In the genomic region with DNA sequence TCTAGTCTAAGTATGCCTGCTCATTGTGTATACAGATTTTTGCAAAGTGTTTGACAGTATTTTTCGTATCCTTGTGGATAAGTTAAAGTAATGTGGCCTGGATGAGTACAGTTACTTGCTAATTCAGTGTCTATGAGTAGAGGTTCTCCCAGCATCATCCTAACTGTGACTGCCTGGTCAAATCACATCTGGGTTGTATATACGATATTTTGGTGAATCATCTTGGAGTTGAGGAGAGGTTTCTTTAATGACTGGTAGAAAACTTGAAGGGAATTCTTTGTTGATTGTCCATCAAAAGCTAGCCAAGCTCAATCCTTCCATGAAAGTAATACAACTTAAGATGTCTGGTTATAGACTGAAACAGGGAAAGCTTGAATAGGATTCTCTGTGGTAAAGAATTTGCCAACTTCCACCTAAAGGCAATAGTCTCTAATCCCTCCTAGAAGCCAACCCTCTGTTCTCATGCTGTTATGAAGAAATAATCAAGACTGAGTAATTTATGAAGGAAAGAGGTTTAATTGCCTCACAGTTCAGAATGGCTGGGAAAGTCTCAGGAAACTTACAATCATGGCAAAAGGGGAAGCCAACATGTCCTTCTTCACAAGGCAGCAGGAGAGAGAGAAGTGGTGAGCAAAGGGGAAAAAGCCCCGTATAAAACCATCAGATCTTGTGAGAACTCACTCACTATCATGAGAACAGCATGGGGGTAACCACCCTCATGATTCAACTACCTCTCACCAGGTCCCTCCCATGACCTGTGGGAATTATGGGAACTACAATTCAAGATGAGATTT, we compare ENCODE assay signal across 1 cellular context.
TF ChIP-seq lines count a peak whose summit lies in the region.

No MANE protein-coding gene starts in this region.

TF ChIP-seq in HEK293, 187 proteins besides CTCF, POLR2A, EP300 and RAD21:
- TF ChIP-seq, protein P1, sequence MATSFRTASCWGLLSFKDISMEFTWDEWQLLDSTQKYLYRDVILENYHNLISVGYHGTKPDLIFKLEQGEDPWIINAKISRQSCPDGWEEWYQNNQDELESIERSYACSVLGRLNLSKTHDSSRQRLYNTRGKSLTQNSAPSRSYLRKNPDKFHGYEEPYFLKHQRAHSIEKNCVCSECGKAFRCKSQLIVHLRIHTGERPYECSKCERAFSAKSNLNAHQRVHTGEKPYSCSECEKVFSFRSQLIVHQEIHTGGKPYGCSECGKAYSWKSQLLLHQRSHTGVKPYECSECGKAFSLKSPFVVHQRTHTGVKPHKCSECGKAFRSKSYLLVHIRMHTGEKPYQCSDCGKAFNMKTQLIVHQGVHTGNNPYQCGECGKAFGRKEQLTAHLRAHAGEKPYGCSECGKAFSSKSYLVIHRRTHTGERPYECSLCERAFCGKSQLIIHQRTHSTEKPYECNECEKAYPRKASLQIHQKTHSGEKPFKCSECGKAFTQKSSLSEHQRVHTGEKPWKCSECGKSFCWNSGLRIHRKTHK (tag by site-specific recombination; IDR thresholded peaks at IDR 0.05) = peak; percentile 86
- TF ChIP-seq ZNF555 (tag by site-specific recombination; conservative IDR thresholded peaks at IDR 0.05) (no peak), ZNF830 (tag by site-specific recombination; IDR thresholded peaks at IDR 0.05; ENCODE audit: low read depth) (no peak), ZNF24 (tag by site-specific recombination; IDR thresholded peaks at IDR 0.05) (no peak)
